In genomic region chr12:122001379-122002209, GRCh38 we compare ENCODE assay signal across 11 cellular contexts. TPM values are rescaled to one million over a fixed set of nuclear protein-coding genes. Genes with fewer than 3 reads are reported as not detected.
DNase-seq lines count a peak whose midpoint lies in the region; ATAC-seq and TF ChIP-seq lines count a peak whose summit lies in the region.
"Had no signal": no experiment of that assay in that cellular context is flagged by ENCODE, and none has a peak within 500 bp of the region (broad histone marks: within the 10 kb centered on the region; RNA-seq: fewer than 3 reads in every experiment).

No MANE protein-coding gene starts in this region.

- no peaks in the 10 kb centered on the region for H3K36me3 Mint-ChIP-seq in T-helper 17 cell (ENCODE audit: low read depth)

- no peaks in the 10 kb centered on the region for H3K27me3 ChIP-seq in WERI-Rb-1 (ENCODE audit: insufficient read depth, low read depth, severe bottlenecking)
- H3K27me3 ChIP-seq in layer of hippocampus (ENCODE audit: control insufficient read depth, insufficient read depth, low read length): no peaks in the 10 kb centered on the region
- peaks cover 0 to 19% of the 10 kb centered on the region in 2 donors for H3K27me3 ChIP-seq in left lung
- H3K27me3 ChIP-seq: ascending aorta had no signal

- H3K27ac Mint-ChIP-seq in T-helper 17 cell: no peak overlapping the region

- TF ChIP-seq CTCF in WERI-Rb-1 (IDR thresholded peaks at IDR 0.05; ENCODE audit: low read depth, low read length): no peak
- TF ChIP-seq CTCF in left lung (IDR thresholded peaks at IDR 0.05): no peak

- H3K27ac ChIP-seq in WERI-Rb-1: peak overlapping the region; percentile 48
- H3K27ac ChIP-seq in layer of hippocampus (ENCODE audit: low read depth, low read length): peak overlapping the region; percentile 72
- H3K27ac ChIP-seq in left lung: no peak overlapping the region
- H3K27ac ChIP-seq: ascending aorta had no signal

- intact Hi-C loops in left lung (cut with DNase I): no loop called here

- no peaks in the 10 kb centered on the region for H3K36me3 ChIP-seq in WERI-Rb-1
- no peaks in the 10 kb centered on the region for H3K36me3 ChIP-seq in left lung
- H3K36me3 ChIP-seq: ascending aorta had no signal

- peaks cover 15% of the 10 kb centered on the region for H3K4me1 Mint-ChIP-seq in T-helper 17 cell

- ATAC-seq in T-helper 17 cell (no peak), left lung (no peak), HG03439 (IDR thresholded peaks at IDR 0.05; ENCODE audit: unreplicated experiment) (no peak)

- peaks cover 0 to 6% of the 10 kb centered on the region in 2 donors for H3K4me1 ChIP-seq in left lung

- H3K4me3 Mint-ChIP-seq in T-helper 17 cell: no peak overlapping the region

- H3K27me3 Mint-ChIP-seq in T-helper 17 cell: peaks cover 5% of the 10 kb centered on the region

- H3K4me3 ChIP-seq in WERI-Rb-1 (ENCODE audit: low read depth, low read length): no peak overlapping the region
- H3K4me3 ChIP-seq in left lung: no peak overlapping the region
- H3K4me3 ChIP-seq: ascending aorta had no signal

- H3K9me3 ChIP-seq in WERI-Rb-1 (ENCODE audit: severe bottlenecking): peaks cover 5% of the 10 kb centered on the region
- no peaks in the 10 kb centered on the region for H3K9me3 ChIP-seq in T-helper 17 cell (ENCODE audit: control insufficient read depth, low read length, poor library complexity, severe bottlenecking)
- no peaks in the 10 kb centered on the region for H3K9me3 ChIP-seq in left lung
- H3K9me3 ChIP-seq: ascending aorta had no signal

- peak in 10 of 14 donors; percentile 2 to 32 (median 24) for DNase-seq in C1 segment of cervical spinal cord (lab: John Stamatoyannopoulos, UW)
- peak; percentile 92 for DNase-seq in NCI-H1436 (lab: John Stamatoyannopoulos, UW)
- DNase-seq in WERI-Rb-1: peak; percentile 19
- DNase-seq in stimulated activated CD4-positive, alpha-beta T cell treated with anti-CD3 and anti-CD28 coated beads, Interleukin-4, amount 100 ng/mL, for 24 hours: no peak
- no peak for DNase-seq in T-helper 17 cell
- DNase-seq in left lung: no peak
- DNase-seq: activated T-cell treated with anti-CD3 and anti-CD28 coated beads, Interleukin-2, amount 50 U/mL, for 1 hour; trophoblast cell had no signal

RNA-seq across cellular contexts. Expression of gene BCL7A, which starts 20.1 kb away (rescaled TPM):
- total RNA-seq in T-helper 17 cell: 1 to 10 TPM; 2.6 to 4.0 TPM
- total RNA-seq in left lung: 10 to 100 TPM in 1 of 2 donors, 1 to 10 TPM in 1; 7.0 to 11.1 TPM

Comparison
In these comparisons a context has a peak if more than half of its experiments do, and no peak if none do; other contexts are left out.
1. DNase-seq: peak in C1 segment of cervical spinal cord (10 of 14), NCI-H1436 (single experiment) and WERI-Rb-1 (single experiment); none in stimulated activated CD4-positive, alpha-beta T cell treated with anti-CD3 and anti-CD28 coated beads, Interleukin-4, amount 100 ng/mL, for 24 hours (single experiment), T-helper 17 cell (0 of 3) and left lung (0 of 2).
2. H3K27ac ChIP-seq: peak in WERI-Rb-1 (single experiment) and layer of hippocampus (single experiment); none in left lung (0 of 2).